Comparison of ENCODE assay signal across 12 cellular contexts in the genomic region with DNA sequence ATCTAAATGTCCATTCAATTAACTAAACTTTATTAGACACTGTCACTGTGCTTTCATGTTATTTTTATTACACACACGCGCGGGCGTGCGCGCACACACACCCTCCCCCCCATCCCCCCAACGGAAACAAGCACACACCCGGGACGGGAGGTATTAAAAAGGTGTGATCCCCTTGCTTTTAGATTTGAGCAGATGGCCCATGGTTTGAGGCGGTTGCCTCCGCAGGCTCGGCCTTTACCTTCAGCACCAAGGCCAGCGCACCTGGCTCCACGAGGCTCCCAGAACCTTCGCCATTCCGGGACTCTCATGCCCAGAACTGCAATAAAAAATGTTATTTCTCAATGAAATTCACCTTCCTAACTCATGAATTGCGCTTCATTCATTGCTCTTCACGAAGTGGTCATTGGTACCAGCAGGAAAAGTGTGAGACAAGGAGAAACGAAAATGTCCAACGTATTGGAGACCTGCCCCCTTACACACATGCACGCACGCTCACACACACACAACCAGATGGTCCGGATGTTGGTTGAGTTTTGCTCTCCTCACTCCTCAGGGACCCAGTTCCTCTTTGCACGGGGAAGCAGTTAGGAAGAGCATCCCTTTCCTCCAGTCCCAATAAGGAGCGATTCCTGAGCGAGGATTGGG. TPM values are rescaled to one million over a fixed set of nuclear protein-coding genes. Genes with fewer than 3 reads are reported as not detected.
DNase-seq lines count a peak whose midpoint lies in the region; ATAC-seq and TF ChIP-seq lines count a peak whose summit lies in the region.
"Had no signal": no experiment of that assay in that cellular context is flagged by ENCODE, and none has a peak within 500 bp of the region (broad histone marks: within the 10 kb centered on the region; RNA-seq: fewer than 3 reads in every experiment).

No MANE protein-coding gene starts in this region.

- DNase-seq in GM10266 (ENCODE audit: extremely low spot score) (peak; percentile 48), RPMI8226 (peak; percentile 44), erythroblast (lab: John Stamatoyannopoulos, UW) (peak; percentile 9 to 19), left ventricle myocardium inferior (no peak), colonic mucosa (no peak)
- no peak for DNase-seq in stimulated activated naive B cell treated with anti-CD40 and anti-IgM and Interleukin-4, amounts not matched to agents 10 μg/mL and 1 μg/mL and 100 μg/mL, for 72 hours
- DNase-seq: midbrain, NCI-H526 treated with DMSO at 0.1 percent for 48 hours had no signal

- no peak for ATAC-seq in GM19463 (IDR thresholded peaks at IDR 0.05; ENCODE audit: unreplicated experiment)
- ATAC-seq in stimulated activated naive B cell treated with anti-CD40 and anti-IgM and Interleukin-4, amounts not matched to agents 10 μg/mL and 1 μg/mL and 100 μg/mL, for 72 hours (replicated peaks), result no peak

- no peak for TF ChIP-seq POLR2A in erythroblast (IDR thresholded peaks at IDR 0.05; ENCODE audit: low read length)

- H3K36me3 ChIP-seq in neural cell (ENCODE audit: insufficient read depth, low read length) (no peaks in the 10 kb centered on the region), left ventricle myocardium inferior (no peaks in the 10 kb centered on the region), colonic mucosa (no peaks in the 10 kb centered on the region)

- intact Hi-C loops in left ventricle myocardium inferior (cut with micrococcal nuclease) (no loop called here), colonic mucosa (cut with DNase I) (no loop called here)

- H4K20me1 ChIP-seq in neural cell (ENCODE audit: insufficient read depth), result no peaks in the 10 kb centered on the region

- H3K4me3 ChIP-seq in neural cell (ENCODE audit: low read length) (no peak overlapping the region), left ventricle myocardium inferior (no peak overlapping the region), colonic mucosa (no peak overlapping the region)

- no peak overlapping the region for H3K4me3 Mint-ChIP-seq in stimulated activated naive B cell treated with anti-CD40 and anti-IgM and Interleukin-4, amounts not matched to agents 10 μg/mL and 1 μg/mL and 100 μg/mL, for 72 hours
- H3K4me3 Mint-ChIP-seq: stimulated activated naive CD8-positive, alpha-beta T cell treated with anti-CD3 and anti-CD28 coated beads, Interleukin-15, Interleukin-2, amounts not matched to agents 100 ng/mL and 50 ng/mL, for 24 hours had no signal

- H3K9me3 ChIP-seq in neural cell (ENCODE audit: low read length) (no peaks in the 10 kb centered on the region), left ventricle myocardium inferior (replicated peaks) (no peaks in the 10 kb centered on the region), colonic mucosa (no peaks in the 10 kb centered on the region)

- H3K36me3 Mint-ChIP-seq in stimulated activated naive B cell treated with anti-CD40 and anti-IgM and Interleukin-4, amounts not matched to agents 10 μg/mL and 1 μg/mL and 100 μg/mL, for 72 hours, result no peaks in the 10 kb centered on the region

- no peak for TF ChIP-seq RAD21 in neural cell (conservative IDR thresholded peaks at IDR 0.05)

- H2AFZ ChIP-seq in neural cell (ENCODE audit: low read depth, low read length), result no peak overlapping the region

- TF ChIP-seq EP300 in neural cell (conservative IDR thresholded peaks at IDR 0.05; ENCODE audit: poor library complexity, severe bottlenecking), result no peak

- no peak overlapping the region for H3K27ac ChIP-seq in neural cell (ENCODE audit: low read length)
- H3K27ac ChIP-seq in left ventricle myocardium inferior (replicated peaks), result no peak overlapping the region
- no peak overlapping the region for H3K27ac ChIP-seq in colonic mucosa

- H3K9ac ChIP-seq in neural cell (ENCODE audit: low read length) (no peak overlapping the region), colonic mucosa (ENCODE audit: low read depth in 2 of 2, low read length in 2 of 2) (no peak overlapping the region)

- H3K9me2 ChIP-seq in neural cell (ENCODE audit: insufficient read depth, low read length), result no peaks in the 10 kb centered on the region

- H3K4me1 Mint-ChIP-seq in stimulated activated naive B cell treated with anti-CD40 and anti-IgM and Interleukin-4, amounts not matched to agents 10 μg/mL and 1 μg/mL and 100 μg/mL, for 72 hours, result peaks cover 4 to 20% of the 10 kb centered on the region in 2 donors

- H3F3A ChIP-seq in neural cell (ENCODE audit: insufficient read depth, low read length, poor library complexity, severe bottlenecking), result no peaks in the 10 kb centered on the region

- TF ChIP-seq CTCF in GM10266 (IDR thresholded peaks at IDR 0.05; ENCODE audit: control insufficient read depth, insufficient read depth, low read depth, missing control alignments) (no peak), neural cell (IDR thresholded peaks at IDR 0.05; ENCODE audit: poor library complexity, severe bottlenecking) (no peak), left ventricle myocardium inferior (IDR thresholded peaks at IDR 0.05; ENCODE audit: borderline replicate concordance) (no peak), colonic mucosa (IDR thresholded peaks at IDR 0.05) (no peak)

- H3K27me3 ChIP-seq in neural cell (ENCODE audit: insufficient read depth, low read depth, low read length), result peaks cover 93% of the 10 kb centered on the region
- H3K27me3 ChIP-seq in left ventricle myocardium inferior (ENCODE audit: low read depth), result peaks cover 99% of the 10 kb centered on the region
- H3K27me3 ChIP-seq in colonic mucosa, result peaks cover 33% of the 10 kb centered on the region

- H3K27ac Mint-ChIP-seq in stimulated activated naive B cell treated with anti-CD40 and anti-IgM and Interleukin-4, amounts not matched to agents 10 μg/mL and 1 μg/mL and 100 μg/mL, for 72 hours, result no peak overlapping the region
- H3K27ac Mint-ChIP-seq: stimulated activated naive CD8-positive, alpha-beta T cell treated with anti-CD3 and anti-CD28 coated beads, Interleukin-15, Interleukin-2, amounts not matched to agents 100 ng/mL and 50 ng/mL, for 24 hours had no signal

- H3K9me3 Mint-ChIP-seq in stimulated activated naive B cell treated with anti-CD40 and anti-IgM and Interleukin-4, amounts not matched to agents 10 μg/mL and 1 μg/mL and 100 μg/mL, for 72 hours, result no peaks in the 10 kb centered on the region
- H3K9me3 Mint-ChIP-seq: stimulated activated naive CD8-positive, alpha-beta T cell treated with anti-CD3 and anti-CD28 coated beads, Interleukin-15, Interleukin-2, amounts not matched to agents 100 ng/mL and 50 ng/mL, for 24 hours had no signal

- peaks cover 49 to 59% of the 10 kb centered on the region in 2 donors for H3K27me3 Mint-ChIP-seq in stimulated activated naive B cell treated with anti-CD40 and anti-IgM and Interleukin-4, amounts not matched to agents 10 μg/mL and 1 μg/mL and 100 μg/mL, for 72 hours

- no peak overlapping the region for H3K4me2 ChIP-seq in neural cell (ENCODE audit: low read length)

- no peaks in the 10 kb centered on the region for H3K79me2 ChIP-seq in neural cell (replicated peaks; ENCODE audit: insufficient read depth, low read length)

- H3K4me1 ChIP-seq in left ventricle myocardium inferior, result peaks cover 26% of the 10 kb centered on the region
- no peaks in the 10 kb centered on the region for H3K4me1 ChIP-seq in colonic mucosa

TF ChIP-seq in neural cell, 6 proteins besides CTCF, POLR2A, EP300 and RAD21:
- TF ChIP-seq, protein P1, sequence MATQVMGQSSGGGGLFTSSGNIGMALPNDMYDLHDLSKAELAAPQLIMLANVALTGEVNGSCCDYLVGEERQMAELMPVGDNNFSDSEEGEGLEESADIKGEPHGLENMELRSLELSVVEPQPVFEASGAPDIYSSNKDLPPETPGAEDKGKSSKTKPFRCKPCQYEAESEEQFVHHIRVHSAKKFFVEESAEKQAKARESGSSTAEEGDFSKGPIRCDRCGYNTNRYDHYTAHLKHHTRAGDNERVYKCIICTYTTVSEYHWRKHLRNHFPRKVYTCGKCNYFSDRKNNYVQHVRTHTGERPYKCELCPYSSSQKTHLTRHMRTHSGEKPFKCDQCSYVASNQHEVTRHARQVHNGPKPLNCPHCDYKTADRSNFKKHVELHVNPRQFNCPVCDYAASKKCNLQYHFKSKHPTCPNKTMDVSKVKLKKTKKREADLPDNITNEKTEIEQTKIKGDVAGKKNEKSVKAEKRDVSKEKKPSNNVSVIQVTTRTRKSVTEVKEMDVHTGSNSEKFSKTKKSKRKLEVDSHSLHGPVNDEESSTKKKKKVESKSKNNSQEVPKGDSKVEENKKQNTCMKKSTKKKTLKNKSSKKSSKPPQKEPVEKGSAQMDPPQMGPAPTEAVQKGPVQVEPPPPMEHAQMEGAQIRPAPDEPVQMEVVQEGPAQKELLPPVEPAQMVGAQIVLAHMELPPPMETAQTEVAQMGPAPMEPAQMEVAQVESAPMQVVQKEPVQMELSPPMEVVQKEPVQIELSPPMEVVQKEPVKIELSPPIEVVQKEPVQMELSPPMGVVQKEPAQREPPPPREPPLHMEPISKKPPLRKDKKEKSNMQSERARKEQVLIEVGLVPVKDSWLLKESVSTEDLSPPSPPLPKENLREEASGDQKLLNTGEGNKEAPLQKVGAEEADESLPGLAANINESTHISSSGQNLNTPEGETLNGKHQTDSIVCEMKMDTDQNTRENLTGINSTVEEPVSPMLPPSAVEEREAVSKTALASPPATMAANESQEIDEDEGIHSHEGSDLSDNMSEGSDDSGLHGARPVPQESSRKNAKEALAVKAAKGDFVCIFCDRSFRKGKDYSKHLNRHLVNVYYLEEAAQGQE (IDR thresholded peaks at IDR 0.05; ENCODE audit: borderline replicate concordance), result peak; percentile 77
- no peak for TF ChIP-seq POLR2AphosphoS5 (IDR thresholded peaks at IDR 0.05)

RNA-seq across cellular contexts. Expression of a gene that starts 20.8 kb away (rescaled TPM):
- polyA plus RNA-seq in neural cell, result not detected in 2 replicates
- not detected in 2 replicates for polyA minus RNA-seq in neural cell
- not detected for total RNA-seq in left ventricle myocardium inferior
- total RNA-seq in colonic mucosa, result not detected
- total RNA-seq: T-helper 1 cell treated with Interleukin-12 subunit alpha and Interleukin-12 subunit beta and Interleukin-4 antibody, amounts not matched to agents 30 ng/mL and 1 ng/mL, for 36 hours had no signal

Comparison
In these comparisons a context has a peak if more than half of its experiments do, and no peak if none do; other contexts are left out.
1. DNase-seq: peak in GM10266 (single experiment), RPMI8226 (single experiment) and erythroblast (2 of 2); none in stimulated activated naive B cell treated with anti-CD40 and anti-IgM and Interleukin-4, amounts not matched to agents 10 μg/mL and 1 μg/mL and 100 μg/mL, for 72 hours (single experiment), left ventricle myocardium inferior (single experiment) and colonic mucosa (single experiment).